Comparison of ENCODE assay signal across 25 cellular contexts in the genomic region with DNA sequence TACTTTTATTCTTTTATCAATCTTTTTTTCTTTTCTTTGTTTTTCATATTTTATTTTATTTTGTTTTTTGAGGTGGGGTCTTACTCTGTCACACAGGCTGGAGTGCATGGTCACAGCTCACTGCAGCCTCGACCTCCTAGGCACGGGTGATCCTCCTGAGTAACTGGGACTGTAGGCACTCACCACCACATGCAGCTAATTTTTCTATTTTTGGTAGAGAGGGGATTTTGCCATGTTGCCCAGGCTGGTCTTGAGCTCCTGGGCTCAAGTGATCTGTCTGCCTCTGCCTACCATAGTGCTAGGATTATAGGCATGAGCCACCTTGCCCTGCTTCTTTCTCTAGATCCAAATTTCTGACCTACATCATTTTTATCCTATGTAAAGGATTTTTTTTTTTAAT.
A peak's percentile ranks its signal among the peaks of the same experiment; 100 is the strongest.
DNase-seq lines count a peak whose midpoint lies in the region; ATAC-seq and FAIRE-seq lines count a peak whose summit lies in the region.
"Had no signal": no experiment of that assay in that cellular context is flagged by ENCODE, and none has a peak within 500 bp of the region (broad histone marks: within the 10 kb centered on the region; RNA-seq: fewer than 3 reads in every experiment).

No MANE protein-coding gene starts in this region.

- no peak overlapping the region for H3K27ac Mint-ChIP-seq in stimulated activated naive B cell treated with anti-CD40 and anti-IgM and Interleukin-4, amounts not matched to agents 10 μg/mL and 1 μg/mL and 100 μg/mL, for 72 hours
- H3K27ac Mint-ChIP-seq: dendritic cell treated with granulocyte-macrophage colony-stimulating factor and Interleukin-4, amounts not matched to agents 40 ng/mL and 50 ng/mL, for 4 days; neural progenitor cell had no signal

- ATAC-seq in HG02571 (IDR thresholded peaks at IDR 0.05; ENCODE audit: unreplicated experiment): peak; percentile 44
- peak; percentile 61 to 78 for ATAC-seq in stimulated activated naive B cell treated with anti-CD40 and anti-IgM and Interleukin-4, amounts not matched to agents 10 μg/mL and 1 μg/mL and 100 μg/mL, for 72 hours (replicated peaks)

- H3K27me3 Mint-ChIP-seq in stimulated activated naive B cell treated with anti-CD40 and anti-IgM and Interleukin-4, amounts not matched to agents 10 μg/mL and 1 μg/mL and 100 μg/mL, for 72 hours: no peaks in the 10 kb centered on the region
- H3K27me3 Mint-ChIP-seq: central memory CD8-positive, alpha-beta T cell; dendritic cell treated with granulocyte-macrophage colony-stimulating factor and Interleukin-4, amounts not matched to agents 40 ng/mL and 50 ng/mL, for 4 days had no signal

- DNase-seq in NCI-H1105 treated with DMSO at 0.1 percent for 48 hours (lab: John Stamatoyannopoulos, UW) (peak; percentile 69), NCI-H1105 (lab: John Stamatoyannopoulos, UW) (no peak), NCI-H748 treated with DMSO at 0.1 percent for 48 hours (lab: John Stamatoyannopoulos, UW) (peak; percentile 68), ureter (ENCODE audit: low spot score) (no peak), NCI-H774 (lab: John Stamatoyannopoulos, UW) (no peak), urothelium cell line (ENCODE audit: low spot score) (no peak)
- DNase-seq in stimulated activated naive B cell treated with anti-CD40 and anti-IgM and Interleukin-4, amounts not matched to agents 10 μg/mL and 1 μg/mL and 100 μg/mL, for 72 hours: no peak
- DNase-seq: 8988T; activated CD4-positive, alpha-beta T cell treated with anti-CD3 and anti-CD28 coated beads, Interleukin-2, amount 50 U/mL, for 4 hours; activated CD4-positive, CD25-positive, alpha-beta regulatory T cell; activated naive CD4-positive, alpha-beta T cell treated with Interleukin-2 at 50 U/mL for 16 hours; EL; GM23248; IMR-90; NCI-H1092 treated with DMSO at 0.1 percent for 48 hours; NCI-H2081; NCI-H226; Peyer's patch; SJCRH30; stimulated activated CD4-positive, alpha-beta T cell treated with anti-CD3 and anti-CD28 coated beads, Interleukin-2, amount 100 ng/mL, for 24 hours; upper lobe of left lung had no signal

- peaks cover 0 to 2% of the 10 kb centered on the region in 2 donors for H3K9me3 Mint-ChIP-seq in stimulated activated naive B cell treated with anti-CD40 and anti-IgM and Interleukin-4, amounts not matched to agents 10 μg/mL and 1 μg/mL and 100 μg/mL, for 72 hours
- H3K9me3 Mint-ChIP-seq: central memory CD8-positive, alpha-beta T cell; dendritic cell treated with granulocyte-macrophage colony-stimulating factor and Interleukin-4, amounts not matched to agents 40 ng/mL and 50 ng/mL, for 4 days had no signal

- H3K4me3 Mint-ChIP-seq in stimulated activated naive B cell treated with anti-CD40 and anti-IgM and Interleukin-4, amounts not matched to agents 10 μg/mL and 1 μg/mL and 100 μg/mL, for 72 hours: no peak overlapping the region
- H3K4me3 Mint-ChIP-seq: central memory CD8-positive, alpha-beta T cell; dendritic cell treated with granulocyte-macrophage colony-stimulating factor and Interleukin-4, amounts not matched to agents 40 ng/mL and 50 ng/mL, for 4 days; neural progenitor cell had no signal

- H3K4me1 Mint-ChIP-seq in stimulated activated naive B cell treated with anti-CD40 and anti-IgM and Interleukin-4, amounts not matched to agents 10 μg/mL and 1 μg/mL and 100 μg/mL, for 72 hours: peaks cover 20 to 46% of the 10 kb centered on the region in 2 donors

- FAIRE-seq in urothelium cell line (lab: Jason Lieb, UNC): no peak

- peaks cover 7 to 18% of the 10 kb centered on the region in 2 donors for H3K36me3 Mint-ChIP-seq in stimulated activated naive B cell treated with anti-CD40 and anti-IgM and Interleukin-4, amounts not matched to agents 10 μg/mL and 1 μg/mL and 100 μg/mL, for 72 hours
- H3K36me3 Mint-ChIP-seq: neural progenitor cell had no signal

Comparison
In these comparisons a context has a peak if more than half of its experiments do, and no peak if none do; other contexts are left out.
1. DNase-seq: peak in NCI-H1105 treated with DMSO at 0.1 percent for 48 hours (single experiment) and NCI-H748 treated with DMSO at 0.1 percent for 48 hours (single experiment); none in NCI-H1105 (single experiment), stimulated activated naive B cell treated with anti-CD40 and anti-IgM and Interleukin-4, amounts not matched to agents 10 μg/mL and 1 μg/mL and 100 μg/mL, for 72 hours (single experiment), ureter (single experiment), NCI-H774 (single experiment) and urothelium cell line (single experiment).